11 cellular contexts compared by ENCODE assay signal in the genomic region with DNA sequence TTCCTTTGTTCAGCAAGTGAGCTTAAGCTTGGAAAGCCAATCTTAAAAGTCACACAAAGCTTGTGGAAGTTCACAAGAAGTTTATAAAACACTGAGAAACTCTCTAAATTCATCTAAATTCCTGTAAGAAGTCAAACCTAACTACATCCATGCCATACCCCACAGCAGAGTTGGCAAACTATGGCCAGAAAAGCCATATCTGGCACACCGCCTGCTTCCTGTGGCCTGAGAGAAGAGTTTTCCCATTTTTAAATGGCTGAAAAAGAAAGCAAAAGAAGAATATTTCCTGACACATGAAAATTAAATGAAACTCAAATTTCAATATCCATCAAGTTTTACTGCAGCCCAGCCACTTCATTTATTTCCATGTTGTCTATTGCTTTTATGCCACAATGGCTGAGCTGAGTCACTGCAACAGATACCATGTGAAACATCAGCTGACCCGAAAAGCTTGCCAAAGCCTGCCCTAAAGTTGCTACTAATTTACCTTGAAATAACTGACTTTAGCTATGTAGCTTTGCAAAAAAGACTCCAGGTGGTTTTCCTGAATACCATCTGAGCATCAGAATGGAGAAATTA.
A peak's percentile ranks its signal among the peaks of the same experiment; 100 is the strongest.
DNase-seq lines count a peak whose midpoint lies in the region; ATAC-seq, FAIRE-seq and TF ChIP-seq lines count a peak whose summit lies in the region.
"Had no signal": no experiment of that assay in that cellular context is flagged by ENCODE, and none has a peak within 500 bp of the region (broad histone marks: within the 10 kb centered on the region; RNA-seq: fewer than 3 reads in every experiment).

No MANE protein-coding gene starts in this region.

- peaks cover 35% of the 10 kb centered on the region for H3K4me1 Mint-ChIP-seq in activated CD4-positive, alpha-beta memory T cell treated with anti-CD3 and anti-CD28 coated beads for 36 hours (ENCODE audit: low read depth)
- peaks cover 35% of the 10 kb centered on the region for H3K4me1 Mint-ChIP-seq in activated CD4-positive, alpha-beta memory T cell treated with anti-CD3 and anti-CD28 coated beads, Interleukin-2, amount 10 ng/mL, durations not matched to agents 7 days and 5 days

- H3K9me3 Mint-ChIP-seq in activated CD4-positive, alpha-beta memory T cell treated with anti-CD3 and anti-CD28 coated beads for 36 hours: no peaks in the 10 kb centered on the region
- H3K9me3 Mint-ChIP-seq in activated CD4-positive, alpha-beta memory T cell treated with anti-CD3 and anti-CD28 coated beads, Interleukin-2, amount 10 ng/mL, durations not matched to agents 7 days and 5 days: no peaks in the 10 kb centered on the region

- H3K27me3 Mint-ChIP-seq in activated CD4-positive, alpha-beta memory T cell treated with anti-CD3 and anti-CD28 coated beads for 36 hours: no peaks in the 10 kb centered on the region
- H3K27me3 Mint-ChIP-seq in activated CD4-positive, alpha-beta memory T cell treated with anti-CD3 and anti-CD28 coated beads, Interleukin-2, amount 10 ng/mL, durations not matched to agents 7 days and 5 days: no peaks in the 10 kb centered on the region

- peak overlapping the region; percentile 64 for H3K27ac Mint-ChIP-seq in activated CD4-positive, alpha-beta memory T cell treated with anti-CD3 and anti-CD28 coated beads for 36 hours
- no peak overlapping the region for H3K27ac Mint-ChIP-seq in activated CD4-positive, alpha-beta memory T cell treated with anti-CD3 and anti-CD28 coated beads, Interleukin-2, amount 10 ng/mL, durations not matched to agents 7 days and 5 days

- no peaks in the 10 kb centered on the region for H3K36me3 ChIP-seq in thyroid gland

- intact Hi-C loops in activated CD4-positive, alpha-beta memory T cell treated with anti-CD3 and anti-CD28 coated beads for 36 hours (cut with micrococcal nuclease): loop anchor here (2.0 kb wide), 1 partner anchor 14 kb away; no protein-coding TSS in a partner anchor
- intact Hi-C loops in thyroid gland (cut with DNase I): loop anchor here (10.0 kb wide), 1 partner anchor 290 kb away; no protein-coding TSS in a partner anchor

- no peak for TF ChIP-seq CTCF in thyroid gland (IDR thresholded peaks at IDR 0.05)
- TF ChIP-seq CTCF in D721Med (IDR thresholded peaks at IDR 0.05; ENCODE audit: insufficient read depth, missing control alignments): no peak

- FAIRE-seq in D721Med (lab: Jason Lieb, UNC): no peak
- FAIRE-seq: GM12891 had no signal

- no peak for TF ChIP-seq POLR2A in thyroid gland (IDR thresholded peaks at IDR 0.05)

- no peaks in the 10 kb centered on the region for H3K27me3 ChIP-seq in thyroid gland
- H3K27me3 ChIP-seq: tibial nerve had no signal

- H3K4me1 ChIP-seq in thyroid gland: peaks cover 26 to 30% of the 10 kb centered on the region in 2 donors

- peaks cover 12% of the 10 kb centered on the region for H3K36me3 Mint-ChIP-seq in activated CD4-positive, alpha-beta memory T cell treated with anti-CD3 and anti-CD28 coated beads for 36 hours
- peaks cover 47% of the 10 kb centered on the region for H3K36me3 Mint-ChIP-seq in activated CD4-positive, alpha-beta memory T cell treated with anti-CD3 and anti-CD28 coated beads, Interleukin-2, amount 10 ng/mL, durations not matched to agents 7 days and 5 days (ENCODE audit: low read depth)

- CTCF ChIA-PET in activated CD4-positive, alpha-beta memory T cell treated with anti-CD3 and anti-CD28 coated beads for 36 hours (lab: Charles Lee): interaction anchor here (1.6 kb wide), 3 partner anchors 49 to 294 kb away, joined by 3 to 9 read pairs (median 5); no protein-coding TSS in a partner anchor
- CTCF ChIA-PET in activated CD4-positive, alpha-beta memory T cell treated with anti-CD3 and anti-CD28 coated beads, Interleukin-2, amount 10 ng/mL, durations not matched to agents 7 days and 5 days (lab: Charles Lee): interaction anchor here (0.7 to 1.3 kb wide), 4 partner anchors 16 to 294 kb away, joined by 3 to 7 read pairs (median 3); no protein-coding TSS in a partner anchor

- ATAC-seq in SK-N-SH treated with all-trans-retinoic acid at 6 μM for 48 hours (peak; percentile 51; the same call in 2 of the 3 replicates), HG03354 (IDR thresholded peaks at IDR 0.05; ENCODE audit: poor library complexity, severe bottlenecking, unreplicated experiment) (no peak)

- POLR2A ChIA-PET in activated CD4-positive, alpha-beta memory T cell treated with anti-CD3 and anti-CD28 coated beads for 36 hours (lab: Charles Lee): interaction anchor here (1.0 to 1.1 kb wide), 3 partner anchors 30 to 92 kb away, joined by 3 read pairs; no protein-coding TSS in a partner anchor
- POLR2A ChIA-PET in activated CD4-positive, alpha-beta memory T cell treated with anti-CD3 and anti-CD28 coated beads, Interleukin-2, amount 10 ng/mL, durations not matched to agents 7 days and 5 days (lab: Charles Lee): interaction anchor here (0.9 to 1.8 kb wide), 3 partner anchors 19 to 44 kb away, joined by 3 to 4 read pairs (median 3); no protein-coding TSS in a partner anchor

- H3K4me3 Mint-ChIP-seq in activated CD4-positive, alpha-beta memory T cell treated with anti-CD3 and anti-CD28 coated beads for 36 hours: no peak overlapping the region
- no peak overlapping the region for H3K4me3 Mint-ChIP-seq in activated CD4-positive, alpha-beta memory T cell treated with anti-CD3 and anti-CD28 coated beads, Interleukin-2, amount 10 ng/mL, durations not matched to agents 7 days and 5 days

- WGBS in thyroid gland, 2 donors: 92 to 98% methylated on average over 2 of the region's 2 CpGs

- no peaks in the 10 kb centered on the region for H3K9me3 ChIP-seq in thyroid gland
- H3K9me3 ChIP-seq: tibial nerve had no signal

- no peak overlapping the region for H3K4me3 ChIP-seq in thyroid gland (replicated peaks in 1 of 3)
- H3K4me3 ChIP-seq: tibial nerve had no signal

- DNase-seq in activated CD4-positive, alpha-beta memory T cell treated with anti-CD3 and anti-CD28 coated beads for 36 hours: peak; percentile 24
- no peak for DNase-seq in activated CD4-positive, alpha-beta memory T cell treated with anti-CD3 and anti-CD28 coated beads, Interleukin-2, amount 10 ng/mL, durations not matched to agents 7 days and 5 days
- peak; percentile 36 for DNase-seq in fibroblast of gingiva (ENCODE audit: low read depth)
- DNase-seq in thyroid gland: peak; percentile 48 to 67
- no peak for DNase-seq in D721Med (ENCODE audit: insufficient read length, low spot score)
- no peak for DNase-seq in NCI-H1105 (lab: John Stamatoyannopoulos, UW)
- DNase-seq: NCI-H1694 treated with DMSO at 0.1 percent for 48 hours had no signal

- H3K27ac ChIP-seq in thyroid gland: peak overlapping the region; percentile 21 to 72 (median 46)
- H3K27ac ChIP-seq: tibial nerve had no signal

TF ChIP-seq in SK-N-SH treated with all-trans-retinoic acid at 6 μM for 48 hours, 23 proteins besides CTCF, POLR2A, EP300 and RAD21 (continues in another document):
- TF ChIP-seq ZFP30 (CRISPR knock-in tag; IDR thresholded peaks at IDR 0.05) (no peak), ZC3H10 (CRISPR knock-in tag; IDR thresholded peaks at IDR 0.05) (no peak), SNAI2 (CRISPR knock-in tag; IDR thresholded peaks at IDR 0.05) (no peak), ZNF70 (CRISPR knock-in tag; IDR thresholded peaks at IDR 0.05) (no peak), BACH2 (CRISPR knock-in tag; IDR thresholded peaks at IDR 0.05; ENCODE audit: borderline replicate concordance) (no peak), PPARA (CRISPR knock-in tag; IDR thresholded peaks at IDR 0.05; ENCODE audit: borderline replicate concordance) (no peak), TCF4 (CRISPR knock-in tag; IDR thresholded peaks at IDR 0.05; ENCODE audit: borderline replicate concordance) (no peak), OSR1 (CRISPR knock-in tag; IDR thresholded peaks at IDR 0.05) (no peak), GLIS3 (CRISPR knock-in tag; IDR thresholded peaks at IDR 0.05) (no peak), ZFP3 (CRISPR knock-in tag; IDR thresholded peaks at IDR 0.05) (no peak), ZNF8 (CRISPR knock-in tag; IDR thresholded peaks at IDR 0.05) (no peak), ZNF565 (CRISPR knock-in tag; conservative IDR thresholded peaks at IDR 0.05; ENCODE audit: low read depth) (no peak)
- TF ChIP-seq, protein P1, sequence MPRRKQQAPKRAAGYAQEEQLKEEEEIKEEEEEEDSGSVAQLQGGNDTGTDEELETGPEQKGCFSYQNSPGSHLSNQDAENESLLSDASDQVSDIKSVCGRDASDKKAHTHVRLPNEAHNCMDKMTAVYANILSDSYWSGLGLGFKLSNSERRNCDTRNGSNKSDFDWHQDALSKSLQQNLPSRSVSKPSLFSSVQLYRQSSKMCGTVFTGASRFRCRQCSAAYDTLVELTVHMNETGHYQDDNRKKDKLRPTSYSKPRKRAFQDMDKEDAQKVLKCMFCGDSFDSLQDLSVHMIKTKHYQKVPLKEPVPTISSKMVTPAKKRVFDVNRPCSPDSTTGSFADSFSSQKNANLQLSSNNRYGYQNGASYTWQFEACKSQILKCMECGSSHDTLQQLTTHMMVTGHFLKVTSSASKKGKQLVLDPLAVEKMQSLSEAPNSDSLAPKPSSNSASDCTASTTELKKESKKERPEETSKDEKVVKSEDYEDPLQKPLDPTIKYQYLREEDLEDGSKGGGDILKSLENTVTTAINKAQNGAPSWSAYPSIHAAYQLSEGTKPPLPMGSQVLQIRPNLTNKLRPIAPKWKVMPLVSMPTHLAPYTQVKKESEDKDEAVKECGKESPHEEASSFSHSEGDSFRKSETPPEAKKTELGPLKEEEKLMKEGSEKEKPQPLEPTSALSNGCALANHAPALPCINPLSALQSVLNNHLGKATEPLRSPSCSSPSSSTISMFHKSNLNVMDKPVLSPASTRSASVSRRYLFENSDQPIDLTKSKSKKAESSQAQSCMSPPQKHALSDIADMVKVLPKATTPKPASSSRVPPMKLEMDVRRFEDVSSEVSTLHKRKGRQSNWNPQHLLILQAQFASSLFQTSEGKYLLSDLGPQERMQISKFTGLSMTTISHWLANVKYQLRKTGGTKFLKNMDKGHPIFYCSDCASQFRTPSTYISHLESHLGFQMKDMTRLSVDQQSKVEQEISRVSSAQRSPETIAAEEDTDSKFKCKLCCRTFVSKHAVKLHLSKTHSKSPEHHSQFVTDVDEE (CRISPR knock-in tag; IDR thresholded peaks at IDR 0.05): no peak
- TF ChIP-seq, protein P2, sequence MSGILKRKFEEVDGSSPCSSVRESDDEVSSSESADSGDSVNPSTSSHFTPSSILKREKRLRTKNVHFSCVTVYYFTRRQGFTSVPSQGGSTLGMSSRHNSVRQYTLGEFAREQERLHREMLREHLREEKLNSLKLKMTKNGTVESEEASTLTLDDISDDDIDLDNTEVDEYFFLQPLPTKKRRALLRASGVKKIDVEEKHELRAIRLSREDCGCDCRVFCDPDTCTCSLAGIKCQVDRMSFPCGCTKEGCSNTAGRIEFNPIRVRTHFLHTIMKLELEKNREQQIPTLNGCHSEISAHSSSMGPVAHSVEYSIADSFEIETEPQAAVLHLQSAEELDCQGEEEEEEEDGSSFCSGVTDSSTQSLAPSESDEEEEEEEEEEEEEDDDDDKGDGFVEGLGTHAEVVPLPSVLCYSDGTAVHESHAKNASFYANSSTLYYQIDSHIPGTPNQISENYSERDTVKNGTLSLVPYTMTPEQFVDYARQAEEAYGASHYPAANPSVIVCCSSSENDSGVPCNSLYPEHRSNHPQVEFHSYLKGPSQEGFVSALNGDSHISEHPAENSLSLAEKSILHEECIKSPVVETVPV (CRISPR knock-in tag; IDR thresholded peaks at IDR 0.05): no peak

Comparison
In these comparisons a context has a peak if more than half of its experiments do, and no peak if none do; other contexts are left out.
1. DNase-seq: peak in activated CD4-positive, alpha-beta memory T cell treated with anti-CD3 and anti-CD28 coated beads for 36 hours (single experiment), fibroblast of gingiva (single experiment) and thyroid gland (2 of 2); none in activated CD4-positive, alpha-beta memory T cell treated with anti-CD3 and anti-CD28 coated beads, Interleukin-2, amount 10 ng/mL, durations not matched to agents 7 days and 5 days (single experiment), D721Med (single experiment) and NCI-H1105 (single experiment).